Comparison of ENCODE assay signal across 8 cellular contexts in the genomic region with DNA sequence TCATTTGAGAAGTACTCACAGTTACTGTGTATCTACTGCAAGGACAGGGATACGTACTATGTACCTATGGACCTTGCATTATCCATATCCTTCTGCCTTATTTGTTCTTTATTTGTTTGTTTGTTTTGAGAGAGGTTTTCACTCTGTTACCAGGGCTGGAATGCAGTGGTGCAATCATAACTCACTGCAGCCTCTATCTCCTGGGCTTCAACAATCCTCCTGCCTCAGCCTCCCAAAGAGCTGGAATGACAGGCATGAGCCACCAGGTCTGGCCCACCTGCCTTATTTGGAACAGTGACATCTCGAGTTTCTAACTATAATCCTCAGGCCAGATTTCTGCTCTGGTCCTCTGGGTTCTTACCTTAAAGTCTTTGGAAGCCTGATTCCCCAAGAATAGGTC.
"Had no signal": no experiment of that assay in that cellular context is flagged by ENCODE, and none has a peak within 500 bp of the region (broad histone marks: within the 10 kb centered on the region; RNA-seq: fewer than 3 reads in every experiment).

No MANE protein-coding gene starts in this region.

- DNase-seq: GDM1, GF-D8 had no signal

- FAIRE-seq: G401.6, GM12878, GM12891, GM12892, GM18507, GM19239 had no signal

- H3K4me3 ChIP-seq: GM12878 had no signal

- ATAC-seq: GM12878 had no signal
